Comparison of ENCODE assay signal across 17 cellular contexts in genomic region chr9:72980183-72980582, GRCh38. TPM values are rescaled to one million over a fixed set of nuclear protein-coding genes. Genes with fewer than 3 reads are reported as not detected.
A peak's percentile ranks its signal among the peaks of the same experiment; 100 is the strongest.
DNase-seq lines count a peak whose midpoint lies in the region; ATAC-seq, FAIRE-seq and TF ChIP-seq lines count a peak whose summit lies in the region.
"Had no signal": no experiment of that assay in that cellular context is flagged by ENCODE, and none has a peak within 500 bp of the region (broad histone marks: within the 10 kb centered on the region; RNA-seq: fewer than 3 reads in every experiment).

No MANE protein-coding gene starts in this region.

- H2AFZ ChIP-seq in HepG2 (ENCODE audit: low read length) (peak overlapping the region; percentile 18), neural progenitor cell (replicated peaks) (no peak overlapping the region)
- H2AFZ ChIP-seq: GM23248 had no signal

- DNase-seq in Calu3 (no peak), NCI-H69 (lab: John Stamatoyannopoulos, UW) (peak; percentile 65), HepG2 (ENCODE audit: low spot score) (no peak), neural progenitor cell (ENCODE audit: low spot score) (no peak), NCI-H226 (no peak)
- DNase-seq in activated T-cell treated with anti-CD3 and anti-CD28 coated beads, Interleukin-2, amount 50 U/mL, for 24 hours: no peak
- DNase-seq: BE2C; CD4-positive, alpha-beta memory T cell; DND-41; GDM1; GM23248; IMR-90 had no signal

- H3K27ac ChIP-seq in HepG2 (ENCODE audit: extremely low read length, insufficient read depth, low read length) (peak overlapping the region; percentile 99), neural progenitor cell (no peak overlapping the region)
- H3K27ac ChIP-seq: C4-2B, GM23248 had no signal

- TF ChIP-seq EP300 in HepG2 (IDR thresholded peaks at IDR 0.05; ENCODE audit: low read depth in 2 of 2, low read length in 2 of 2) (no peak), HepG2 (CRISPR knock-in tag; IDR thresholded peaks at IDR 0.05; ENCODE audit: borderline replicate concordance) (no peak)

- peaks cover 48% of the 10 kb centered on the region for H3K4me1 Mint-ChIP-seq in Calu3 (ENCODE audit: low read depth, unreplicated experiment)
- peaks cover 6% of the 10 kb centered on the region for H3K4me1 Mint-ChIP-seq in neural progenitor cell
- no peaks in the 10 kb centered on the region for H3K4me1 Mint-ChIP-seq in activated T-cell treated with anti-CD3 and anti-CD28 coated beads, Interleukin-2, amount 50 U/mL, for 24 hours (ENCODE audit: low read depth)
- H3K4me1 Mint-ChIP-seq: CD4-positive, alpha-beta memory T cell had no signal

- no peak for TF ChIP-seq POLR2A in HepG2 (IDR thresholded peaks at IDR 0.05; ENCODE audit: insufficient read depth in 1 of 2, low read depth in 2 of 2, low read length in 2 of 2)
- TF ChIP-seq POLR2A in GM18505 (IDR thresholded peaks at IDR 0.05; ENCODE audit: borderline replicate concordance, extremely low read depth, insufficient read depth, insufficient read length): no peak

- peak overlapping the region in 1 of 3 experiments; percentile 4; a peak in 1 of 6 replicates for H3K4me3 ChIP-seq in HepG2 (replicated peaks in 1 of 3; ENCODE audit: insufficient read depth in 1 of 3, low read depth in 2 of 3, low read length in 3 of 3)
- H3K4me3 ChIP-seq in neural progenitor cell: no peak overlapping the region
- H3K4me3 ChIP-seq: GM23248 had no signal

- no peak for ATAC-seq in HepG2
- no peak for ATAC-seq in GM18505 (IDR thresholded peaks at IDR 0.05; ENCODE audit: unreplicated experiment)
- no peak for ATAC-seq in HG03280 (IDR thresholded peaks at IDR 0.05; ENCODE audit: unreplicated experiment)
- ATAC-seq: HCT116 had no signal

- H3K9ac ChIP-seq in HepG2 (ENCODE audit: insufficient read depth, low read depth, low read length): peak overlapping the region; percentile 27
- H3K9ac ChIP-seq in neural progenitor cell: no peak overlapping the region
- H3K9ac ChIP-seq: GM23248 had no signal

- CTCF ChIA-PET in Calu3 (lab: Charles Lee): no interaction called here
- CTCF ChIA-PET in HepG2 (lab: Yijun Ruan, JAX; ENCODE audit: low intra/inter-chr PET ratio, low total read pairs): no interaction called here

- H3K9me3 Mint-ChIP-seq in Calu3 (ENCODE audit: low read depth, unreplicated experiment) (no peaks in the 10 kb centered on the region), neural progenitor cell (no peaks in the 10 kb centered on the region)
- H3K9me3 Mint-ChIP-seq in activated T-cell treated with anti-CD3 and anti-CD28 coated beads, Interleukin-2, amount 50 U/mL, for 24 hours: no peaks in the 10 kb centered on the region
- H3K9me3 Mint-ChIP-seq: CD4-positive, alpha-beta memory T cell had no signal

- H3K79me2 ChIP-seq in HepG2 (ENCODE audit: insufficient read depth, low read length) (no peaks in the 10 kb centered on the region), neural progenitor cell (ENCODE audit: low read depth) (no peaks in the 10 kb centered on the region)

- H3K27me3 Mint-ChIP-seq in Calu3 (ENCODE audit: unreplicated experiment) (no peaks in the 10 kb centered on the region), neural progenitor cell (ENCODE audit: insufficient read depth, low read depth) (no peaks in the 10 kb centered on the region)
- H3K27me3 Mint-ChIP-seq in activated T-cell treated with anti-CD3 and anti-CD28 coated beads, Interleukin-2, amount 50 U/mL, for 24 hours: no peaks in the 10 kb centered on the region

- H3K4me2 ChIP-seq in HepG2 (ENCODE audit: low read depth, low read length) (peak overlapping the region; percentile 42), neural progenitor cell (no peak overlapping the region)

- H3K36me3 ChIP-seq in HepG2 (replicated peaks in 1 of 2; ENCODE audit: control insufficient read depth in 1 of 2, insufficient read depth in 2 of 2, low read length in 2 of 2) (no peaks in the 10 kb centered on the region), neural progenitor cell (no peaks in the 10 kb centered on the region)
- H3K36me3 ChIP-seq: BE2C had no signal

- intact Hi-C loops in Calu3 (cut with micrococcal nuclease; ENCODE audit: unreplicated experiment): loop anchor here (5.0 kb wide), 1 partner anchor 42 kb away; no protein-coding TSS in a partner anchor
- intact Hi-C loops in HepG2 (cut with micrococcal nuclease; ENCODE audit: unreplicated experiment): no loop called here

- H3K36me3 Mint-ChIP-seq in Calu3 (ENCODE audit: insufficient read depth, unreplicated experiment): no peaks in the 10 kb centered on the region
- no peaks in the 10 kb centered on the region for H3K36me3 Mint-ChIP-seq in neural progenitor cell
- H3K36me3 Mint-ChIP-seq in activated T-cell treated with anti-CD3 and anti-CD28 coated beads, Interleukin-2, amount 50 U/mL, for 24 hours (ENCODE audit: low read depth): no peaks in the 10 kb centered on the region
- H3K36me3 Mint-ChIP-seq: CD4-positive, alpha-beta memory T cell had no signal

- no peaks in the 10 kb centered on the region for H3F3A ChIP-seq in neural progenitor cell (ENCODE audit: low read depth)

- no peaks in the 10 kb centered on the region for H4K20me1 ChIP-seq in HepG2 (ENCODE audit: insufficient read depth, low read length)
- no peaks in the 10 kb centered on the region for H4K20me1 ChIP-seq in neural progenitor cell (ENCODE audit: low read depth)

- in situ Hi-C loops in HepG2 (cut with HindIII; ENCODE audit: extremely low pct_ligation_motif_present, low pct_unique_long_range_greater_than_20kb): no loop called here

- H3K9me3 ChIP-seq in HepG2 (ENCODE audit: low read length) (no peaks in the 10 kb centered on the region), neural progenitor cell (ENCODE audit: low read depth) (no peaks in the 10 kb centered on the region)
- H3K9me3 ChIP-seq: BE2C had no signal

- TF ChIP-seq RAD21 in HepG2 (CRISPR knock-in tag; IDR thresholded peaks at IDR 0.05): no peak

- WGBS in HepG2 (ENCODE audit: low lambda C conversion rate): 62% methylated on average over 2 of the region's 2 CpGs

- peak overlapping the region; percentile 55 for H3K27ac Mint-ChIP-seq in Calu3 (ENCODE audit: unreplicated experiment)
- H3K27ac Mint-ChIP-seq in neural progenitor cell: peak overlapping the region; percentile 8
- no peak overlapping the region for H3K27ac Mint-ChIP-seq in activated T-cell treated with anti-CD3 and anti-CD28 coated beads, Interleukin-2, amount 50 U/mL, for 24 hours
- H3K27ac Mint-ChIP-seq: CD4-positive, alpha-beta memory T cell had no signal

- no peak for TF ChIP-seq CTCF in Calu3 (IDR thresholded peaks at IDR 0.05; ENCODE audit: unreplicated experiment)
- TF ChIP-seq CTCF in HepG2 (CRISPR knock-in tag; IDR thresholded peaks at IDR 0.05): no peak
- TF ChIP-seq CTCF in neural progenitor cell (IDR thresholded peaks at IDR 0.05): no peak

- no peak overlapping the region for H3K4me3 Mint-ChIP-seq in Calu3 (ENCODE audit: low read depth, unreplicated experiment)
- H3K4me3 Mint-ChIP-seq in neural progenitor cell: no peak overlapping the region
- H3K4me3 Mint-ChIP-seq in activated T-cell treated with anti-CD3 and anti-CD28 coated beads, Interleukin-2, amount 50 U/mL, for 24 hours: no peak overlapping the region
- H3K4me3 Mint-ChIP-seq: CD4-positive, alpha-beta memory T cell had no signal

- BruUV-seq in Calu3 (replicated peaks; lab: Mats Ljungman, UMichigan): no TSS peak
- BruUV-seq in HepG2 (replicated peaks; lab: Mats Ljungman, UMichigan): no TSS peak

- POLR2A ChIA-PET in HepG2 (lab: Yijun Ruan, JAX): no interaction called here

- no peak for FAIRE-seq in HepG2 (lab: Jason Lieb, UNC)
- FAIRE-seq: A204.1 had no signal

- H3K27me3 ChIP-seq in HepG2 (ENCODE audit: control insufficient read depth in 1 of 2, insufficient read depth in 2 of 2, low read length in 2 of 2) (no peaks in the 10 kb centered on the region), neural progenitor cell (no peaks in the 10 kb centered on the region)
- H3K27me3 ChIP-seq: BE2C had no signal

- H3K4me1 ChIP-seq in HepG2 (ENCODE audit: insufficient read depth, low read length): peaks cover 75% of the 10 kb centered on the region
- H3K4me1 ChIP-seq in neural progenitor cell: no peaks in the 10 kb centered on the region
- H3K4me1 ChIP-seq: BE2C had no signal

TF ChIP-seq in HepG2, 621 proteins besides CTCF, POLR2A, EP300 and RAD21 (continues in another document):
- no peak for TF ChIP-seq AHR (CRISPR knock-in tag; IDR thresholded peaks at IDR 0.05)
- peak; percentile 90; the same call in 1 of the 2 replicates for TF ChIP-seq GZF1 (CRISPR knock-in tag; IDR thresholded peaks at IDR 0.05)

RNA-seq across cellular contexts. Expression of gene ALDH1A1, which starts 27.3 kb away (rescaled TPM):
- total RNA-seq in Calu3 (2022) (17.2 and 17.7 TPM in 2 replicates), HepG2 (2016; rRNA removed; fragmentation: Illumina TruSeq; extraction: Trizol) (439 and 686 TPM in 2 replicates), neural progenitor cell (ENCODE audit: low replicate concordance) (not detected in 2 replicates)
- 23.4 and 28.1 TPM in 2 replicates for total RNA-seq in HepG2 (2016; cell fraction: cytosol; rRNA removed; fragmentation: Illumina TruSeq; extraction: Trizol; ENCODE audit: low read depth)
- total RNA-seq in HepG2 (2016; cell fraction: insoluble cytoplasmic fraction; rRNA removed; fragmentation: Illumina TruSeq; extraction: Trizol): 431 and 688 TPM in 2 replicates
- total RNA-seq in HepG2 (2016; cell fraction: membrane; rRNA removed; fragmentation: Illumina TruSeq; extraction: Trizol): 55.9 and 65.7 TPM in 2 replicates
- 230 and 235 TPM in 2 replicates for total RNA-seq in HepG2 (2016; cell fraction: nucleus; rRNA removed; fragmentation: Illumina TruSeq; extraction: Trizol)
- polyA plus RNA-seq in HepG2 (2011; rRNA removed): 50.0 and 88.2 TPM in 2 replicates
- polyA plus RNA-seq in HepG2 (2011; cell fraction: cytosol; rRNA removed): 43.0 and 53.0 TPM in 2 replicates
- polyA plus RNA-seq in HepG2 (2011; cell fraction: nucleus; rRNA removed): 15.1 and 17.0 TPM in 2 replicates
- polyA plus RNA-seq in HepG2 (2012): 160 and 206 TPM in 2 replicates
- 21.3 and 24.3 TPM in 2 replicates for polyA plus RNA-seq in HepG2 (2016; cell fraction: cytosol; fragmentation: Illumina TruSeq; extraction: Trizol; ENCODE audit: low read depth)
- polyA plus RNA-seq in HepG2 (2016; cell fraction: insoluble cytoplasmic fraction; fragmentation: Illumina TruSeq; extraction: Trizol; ENCODE audit: low read depth): 619 and 655 TPM in 2 replicates
- 40.3 and 48.6 TPM in 2 replicates for polyA plus RNA-seq in HepG2 (2016; cell fraction: membrane; fragmentation: Illumina TruSeq; extraction: Trizol; ENCODE audit: low read depth)
- 212 and 215 TPM in 2 replicates for polyA plus RNA-seq in HepG2 (2016; cell fraction: nucleus; fragmentation: Illumina TruSeq; extraction: Trizol; ENCODE audit: insufficient read depth, low read depth)
- polyA minus RNA-seq in HepG2 (2011; rRNA and poly(A)+ RNA removed; ENCODE audit: low replicate concordance): 40.3 TPM in 1 of 2 replicates, not detected in the other
- polyA minus RNA-seq in HepG2 (2011; cell fraction: cytosol; rRNA and poly(A)+ RNA removed): 50.9 and 76.9 TPM in 2 replicates
- polyA minus RNA-seq in HepG2 (2011; cell fraction: nucleus; rRNA and poly(A)+ RNA removed): 88.4 and 90.4 TPM in 2 replicates
- total RNA-seq: GM23248, IMR-90 had no signal
- polyA plus RNA-seq: CD4-positive, alpha-beta memory T cell; GM23248; IMR-90 had no signal
